ENCODE assay signal across 1 cellular context in genomic region chr3:144106970-144107369, GRCh38.
A peak's percentile ranks its signal among the peaks of the same experiment; 100 is the strongest.
TF ChIP-seq lines count a peak whose summit lies in the region.

No MANE protein-coding gene starts in this region.

TF ChIP-seq in K562, 482 proteins besides CTCF, POLR2A, EP300 and RAD21 (continued from another document):
- TF ChIP-seq ZNF280A (IDR thresholded peaks at IDR 0.05; ENCODE audit: low read depth, partially characterized antibody) (no peak), FOXJ3 (CRISPR knock-in tag; IDR thresholded peaks at IDR 0.05) (no peak), ILF3 (IDR thresholded peaks at IDR 0.05; ENCODE audit: borderline replicate concordance) (no peak), ARID1B (IDR thresholded peaks at IDR 0.05) (peak; percentile 83), PRMT5 (CRISPR knock-in tag; IDR thresholded peaks at IDR 0.05) (no peak), SIX5 (IDR thresholded peaks at IDR 0.05; ENCODE audit: borderline replicate concordance in 1 of 2, insufficient read depth in 1 of 2, low read depth in 1 of 2, low read length in 2 of 2) (no peak), ETV1 (tag; conservative IDR thresholded peaks at IDR 0.05; ENCODE audit: low read depth) (no peak), ZNF507 (tag; conservative IDR thresholded peaks at IDR 0.05) (no peak), OTX1 (CRISPR knock-in tag; IDR thresholded peaks at IDR 0.05) (no peak), SIRT6 (IDR thresholded peaks at IDR 0.05; ENCODE audit: low read depth, low read length) (no peak), ZNF324 (CRISPR knock-in tag; IDR thresholded peaks at IDR 0.05) (no peak), KAT7 (CRISPR knock-in tag; IDR thresholded peaks at IDR 0.05; ENCODE audit: borderline replicate concordance) (no peak), JUND (IDR thresholded peaks at IDR 0.05; ENCODE audit: borderline replicate concordance, low read depth, low read length) (no peak), JUND (tag; IDR thresholded peaks at IDR 0.05; ENCODE audit: borderline replicate concordance, low read depth, low read length) (no peak), CBFB (CRISPR knock-in tag; IDR thresholded peaks at IDR 0.05) (no peak), CBFA2T2 (conservative IDR thresholded peaks at IDR 0.05) (peak; percentile 74), TAL1 (IDR thresholded peaks at IDR 0.05) (peak; percentile 70), ZNF76 (CRISPR knock-in tag; IDR thresholded peaks at IDR 0.05; ENCODE audit: borderline replicate concordance) (no peak), RBM34 (IDR thresholded peaks at IDR 0.05; ENCODE audit: borderline replicate concordance, insufficient read depth, low read length) (no peak), NCOA4 (IDR thresholded peaks at IDR 0.05; ENCODE audit: partially characterized antibody) (no peak), CHD4 (IDR thresholded peaks at IDR 0.05; ENCODE audit: insufficient read depth, insufficient replicate concordance, low read depth, low read length, poor library complexity, severe bottlenecking) (no peak), VEZF1 (CRISPR knock-in tag; IDR thresholded peaks at IDR 0.05) (no peak), TAF15 (IDR thresholded peaks at IDR 0.05; ENCODE audit: low read depth, low read length) (no peak), SRSF9 (IDR thresholded peaks at IDR 0.05; ENCODE audit: borderline replicate concordance, low read depth, low read length) (no peak), THRB (CRISPR knock-in tag; conservative IDR thresholded peaks at IDR 0.05) (no peak), ZFP91 (CRISPR knock-in tag; IDR thresholded peaks at IDR 0.05) (no peak), NFIC (IDR thresholded peaks at IDR 0.05) (0 out of 2 replicates have a peak, but pooled peaks have one; percentile 11), ZKSCAN3 (CRISPR knock-in tag; IDR thresholded peaks at IDR 0.05) (no peak)
- TF ChIP-seq, protein P1, sequence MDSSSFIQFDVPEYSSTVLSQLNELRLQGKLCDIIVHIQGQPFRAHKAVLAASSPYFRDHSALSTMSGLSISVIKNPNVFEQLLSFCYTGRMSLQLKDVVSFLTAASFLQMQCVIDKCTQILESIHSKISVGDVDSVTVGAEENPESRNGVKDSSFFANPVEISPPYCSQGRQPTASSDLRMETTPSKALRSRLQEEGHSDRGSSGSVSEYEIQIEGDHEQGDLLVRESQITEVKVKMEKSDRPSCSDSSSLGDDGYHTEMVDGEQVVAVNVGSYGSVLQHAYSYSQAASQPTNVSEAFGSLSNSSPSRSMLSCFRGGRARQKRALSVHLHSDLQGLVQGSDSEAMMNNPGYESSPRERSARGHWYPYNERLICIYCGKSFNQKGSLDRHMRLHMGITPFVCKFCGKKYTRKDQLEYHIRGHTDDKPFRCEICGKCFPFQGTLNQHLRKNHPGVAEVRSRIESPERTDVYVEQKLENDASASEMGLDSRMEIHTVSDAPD (CRISPR knock-in tag; IDR thresholded peaks at IDR 0.05), result 0 out of 2 replicates have a peak, but pooled peaks have one; percentile 69
- TF ChIP-seq, protein P2, sequence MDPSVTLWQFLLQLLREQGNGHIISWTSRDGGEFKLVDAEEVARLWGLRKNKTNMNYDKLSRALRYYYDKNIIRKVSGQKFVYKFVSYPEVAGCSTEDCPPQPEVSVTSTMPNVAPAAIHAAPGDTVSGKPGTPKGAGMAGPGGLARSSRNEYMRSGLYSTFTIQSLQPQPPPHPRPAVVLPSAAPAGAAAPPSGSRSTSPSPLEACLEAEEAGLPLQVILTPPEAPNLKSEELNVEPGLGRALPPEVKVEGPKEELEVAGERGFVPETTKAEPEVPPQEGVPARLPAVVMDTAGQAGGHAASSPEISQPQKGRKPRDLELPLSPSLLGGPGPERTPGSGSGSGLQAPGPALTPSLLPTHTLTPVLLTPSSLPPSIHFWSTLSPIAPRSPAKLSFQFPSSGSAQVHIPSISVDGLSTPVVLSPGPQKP (CRISPR knock-in tag; IDR thresholded peaks at IDR 0.05), result no peak
- TF ChIP-seq, protein P3, sequence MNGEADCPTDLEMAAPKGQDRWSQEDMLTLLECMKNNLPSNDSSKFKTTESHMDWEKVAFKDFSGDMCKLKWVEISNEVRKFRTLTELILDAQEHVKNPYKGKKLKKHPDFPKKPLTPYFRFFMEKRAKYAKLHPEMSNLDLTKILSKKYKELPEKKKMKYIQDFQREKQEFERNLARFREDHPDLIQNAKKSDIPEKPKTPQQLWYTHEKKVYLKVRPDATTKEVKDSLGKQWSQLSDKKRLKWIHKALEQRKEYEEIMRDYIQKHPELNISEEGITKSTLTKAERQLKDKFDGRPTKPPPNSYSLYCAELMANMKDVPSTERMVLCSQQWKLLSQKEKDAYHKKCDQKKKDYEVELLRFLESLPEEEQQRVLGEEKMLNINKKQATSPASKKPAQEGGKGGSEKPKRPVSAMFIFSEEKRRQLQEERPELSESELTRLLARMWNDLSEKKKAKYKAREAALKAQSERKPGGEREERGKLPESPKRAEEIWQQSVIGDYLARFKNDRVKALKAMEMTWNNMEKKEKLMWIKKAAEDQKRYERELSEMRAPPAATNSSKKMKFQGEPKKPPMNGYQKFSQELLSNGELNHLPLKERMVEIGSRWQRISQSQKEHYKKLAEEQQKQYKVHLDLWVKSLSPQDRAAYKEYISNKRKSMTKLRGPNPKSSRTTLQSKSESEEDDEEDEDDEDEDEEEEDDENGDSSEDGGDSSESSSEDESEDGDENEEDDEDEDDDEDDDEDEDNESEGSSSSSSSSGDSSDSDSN (IDR thresholded peaks at IDR 0.05; ENCODE audit: borderline replicate concordance in 1 of 2, low read depth in 2 of 2, low read length in 2 of 2), result no peak
- TF ChIP-seq, protein P4, sequence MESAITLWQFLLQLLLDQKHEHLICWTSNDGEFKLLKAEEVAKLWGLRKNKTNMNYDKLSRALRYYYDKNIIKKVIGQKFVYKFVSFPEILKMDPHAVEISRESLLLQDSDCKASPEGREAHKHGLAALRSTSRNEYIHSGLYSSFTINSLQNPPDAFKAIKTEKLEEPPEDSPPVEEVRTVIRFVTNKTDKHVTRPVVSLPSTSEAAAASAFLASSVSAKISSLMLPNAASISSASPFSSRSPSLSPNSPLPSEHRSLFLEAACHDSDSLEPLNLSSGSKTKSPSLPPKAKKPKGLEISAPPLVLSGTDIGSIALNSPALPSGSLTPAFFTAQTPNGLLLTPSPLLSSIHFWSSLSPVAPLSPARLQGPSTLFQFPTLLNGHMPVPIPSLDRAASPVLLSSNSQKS (CRISPR knock-in tag; IDR thresholded peaks at IDR 0.05), result no peak
- TF ChIP-seq, protein P5, sequence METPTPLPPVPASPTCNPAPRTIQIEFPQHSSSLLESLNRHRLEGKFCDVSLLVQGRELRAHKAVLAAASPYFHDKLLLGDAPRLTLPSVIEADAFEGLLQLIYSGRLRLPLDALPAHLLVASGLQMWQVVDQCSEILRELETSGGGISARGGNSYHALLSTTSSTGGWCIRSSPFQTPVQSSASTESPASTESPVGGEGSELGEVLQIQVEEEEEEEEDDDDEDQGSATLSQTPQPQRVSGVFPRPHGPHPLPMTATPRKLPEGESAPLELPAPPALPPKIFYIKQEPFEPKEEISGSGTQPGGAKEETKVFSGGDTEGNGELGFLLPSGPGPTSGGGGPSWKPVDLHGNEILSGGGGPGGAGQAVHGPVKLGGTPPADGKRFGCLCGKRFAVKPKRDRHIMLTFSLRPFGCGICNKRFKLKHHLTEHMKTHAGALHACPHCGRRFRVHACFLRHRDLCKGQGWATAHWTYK (CRISPR knock-in tag; IDR thresholded peaks at IDR 0.05), result no peak
- TF ChIP-seq, protein P6, sequence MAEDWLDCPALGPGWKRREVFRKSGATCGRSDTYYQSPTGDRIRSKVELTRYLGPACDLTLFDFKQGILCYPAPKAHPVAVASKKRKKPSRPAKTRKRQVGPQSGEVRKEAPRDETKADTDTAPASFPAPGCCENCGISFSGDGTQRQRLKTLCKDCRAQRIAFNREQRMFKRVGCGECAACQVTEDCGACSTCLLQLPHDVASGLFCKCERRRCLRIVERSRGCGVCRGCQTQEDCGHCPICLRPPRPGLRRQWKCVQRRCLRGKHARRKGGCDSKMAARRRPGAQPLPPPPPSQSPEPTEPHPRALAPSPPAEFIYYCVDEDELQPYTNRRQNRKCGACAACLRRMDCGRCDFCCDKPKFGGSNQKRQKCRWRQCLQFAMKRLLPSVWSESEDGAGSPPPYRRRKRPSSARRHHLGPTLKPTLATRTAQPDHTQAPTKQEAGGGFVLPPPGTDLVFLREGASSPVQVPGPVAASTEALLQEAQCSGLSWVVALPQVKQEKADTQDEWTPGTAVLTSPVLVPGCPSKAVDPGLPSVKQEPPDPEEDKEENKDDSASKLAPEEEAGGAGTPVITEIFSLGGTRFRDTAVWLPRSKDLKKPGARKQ (CRISPR knock-in tag; IDR thresholded peaks at IDR 0.05), result no peak
